8 cellular contexts compared by ENCODE assay signal in the genomic region with DNA sequence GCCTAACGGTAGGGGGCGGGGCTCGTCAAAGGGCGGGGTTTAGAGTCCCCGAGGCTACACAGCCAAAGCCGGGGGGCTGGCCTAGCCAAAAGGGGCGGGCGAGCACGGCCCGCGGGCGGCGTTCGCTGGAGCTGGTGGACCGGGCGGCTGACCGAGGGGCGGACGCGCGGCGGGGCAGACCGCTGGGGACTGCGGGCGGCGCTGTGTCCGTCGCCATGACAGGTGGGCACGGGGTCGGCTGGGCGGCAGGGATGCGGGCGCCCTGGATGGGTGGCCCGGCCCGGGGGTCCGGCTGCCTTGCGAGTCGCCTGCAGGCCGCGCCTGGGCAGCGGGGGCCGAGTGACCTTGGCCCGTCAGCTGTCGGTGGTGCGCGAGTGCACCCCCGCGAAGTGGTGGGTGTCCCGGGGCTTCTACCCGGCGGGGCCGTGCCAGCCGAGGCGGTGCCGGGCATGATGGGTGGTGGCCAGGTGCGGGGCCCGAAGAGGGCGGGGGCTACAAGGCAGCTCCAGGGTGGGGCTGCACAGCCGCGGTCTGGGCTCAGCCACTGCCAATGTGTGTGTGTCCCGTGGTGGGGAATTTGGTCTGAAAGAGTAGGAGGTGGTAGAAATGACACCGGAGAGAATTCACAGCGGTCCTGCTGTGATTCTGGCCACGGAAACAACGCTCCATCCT. TPM values are rescaled to one million over a fixed set of nuclear protein-coding genes. Genes with fewer than 3 reads are reported as not detected.
A peak's percentile ranks its signal among the peaks of the same experiment; 100 is the strongest.
DNase-seq lines count a peak whose midpoint lies in the region; ATAC-seq and TF ChIP-seq lines count a peak whose summit lies in the region.

A gene with protein sequence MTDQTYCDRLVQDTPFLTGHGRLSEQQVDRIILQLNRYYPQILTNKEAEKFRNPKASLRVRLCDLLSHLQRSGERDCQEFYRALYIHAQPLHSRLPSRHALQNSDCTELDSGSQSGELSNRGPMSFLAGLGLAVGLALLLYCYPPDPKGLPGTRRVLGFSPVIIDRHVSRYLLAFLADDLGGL (plus strand): TSS at position 87 of the 672 bp plus-strand sequence. CDS start 129 bp downstream, at position 216.

- H3K9me3 Mint-ChIP-seq in dendritic cell treated with granulocyte-macrophage colony-stimulating factor and Interleukin-4, amounts not matched to agents 40 ng/mL and 50 ng/mL, for 4 days = peaks cover 8% of the 10 kb centered on the region
- H3K9me3 Mint-ChIP-seq in stimulated activated memory B cell treated with anti-CD40 and anti-IgM and Interleukin-4, amounts not matched to agents 10 μg/mL and 1 μg/mL and 100 μg/mL, for 72 hours = peaks cover 4% of the 10 kb centered on the region

- H3K4me1 Mint-ChIP-seq in dendritic cell treated with granulocyte-macrophage colony-stimulating factor and Interleukin-4, amounts not matched to agents 40 ng/mL and 50 ng/mL, for 4 days (ENCODE audit: low read depth) = peaks cover 74% of the 10 kb centered on the region
- peaks cover 59% of the 10 kb centered on the region for H3K4me1 Mint-ChIP-seq in stimulated activated memory B cell treated with anti-CD40 and anti-IgM and Interleukin-4, amounts not matched to agents 10 μg/mL and 1 μg/mL and 100 μg/mL, for 72 hours

- H3K9ac ChIP-seq in BLaER1 treated with 17β-estradiol and CSF1 and Interleukin-3, amounts not matched to agents 10 nM and 100 nM = peak within 1 kb of the TSS; percentile 88 to 94 (median 91)

- TF ChIP-seq POLR2A in right lobe of liver (IDR thresholded peaks at IDR 0.05) = peak; percentile 99

- DNase-seq in T-helper 9 cell (peak; percentile 51), right lobe of liver (peak in 2 of 3 donors; percentile 73 to 75)

- H3K27ac Mint-ChIP-seq in dendritic cell treated with granulocyte-macrophage colony-stimulating factor and Interleukin-4, amounts not matched to agents 40 ng/mL and 50 ng/mL, for 4 days = peak within 1 kb of the TSS; percentile 91
- peak within 1 kb of the TSS; percentile 88 for H3K27ac Mint-ChIP-seq in stimulated activated memory B cell treated with anti-CD40 and anti-IgM and Interleukin-4, amounts not matched to agents 10 μg/mL and 1 μg/mL and 100 μg/mL, for 72 hours

- peak; percentile 44 for ATAC-seq in GM19351 (IDR thresholded peaks at IDR 0.05; ENCODE audit: unreplicated experiment)
- peak; percentile 21 for ATAC-seq in HG03469 (IDR thresholded peaks at IDR 0.05; ENCODE audit: unreplicated experiment)
- ATAC-seq in right lobe of liver = peak in 1 of 4 donors; percentile 3
- peak; percentile 44 for ATAC-seq in stimulated activated memory B cell treated with anti-CD40 and anti-IgM and Interleukin-4, amounts not matched to agents 10 μg/mL and 1 μg/mL and 100 μg/mL, for 72 hours
- ATAC-seq in GM21390 (IDR thresholded peaks at IDR 0.05; ENCODE audit: unreplicated experiment) = no peak

- peak within 1 kb of the TSS; percentile 95 to 100 (median 98) for H3K4me2 ChIP-seq in BLaER1 treated with 17β-estradiol and CSF1 and Interleukin-3, amounts not matched to agents 10 nM and 100 nM

- peak within 1 kb of the TSS; percentile 90 to 100 (median 98) for H3K4me3 ChIP-seq in BLaER1 treated with 17β-estradiol and CSF1 and Interleukin-3, amounts not matched to agents 10 nM and 100 nM
- peak within 1 kb of the TSS; percentile 98 to 100 (median 99) for H3K4me3 ChIP-seq in right lobe of liver

- peak within 1 kb of the TSS; percentile 85 for H3K4me3 Mint-ChIP-seq in dendritic cell treated with granulocyte-macrophage colony-stimulating factor and Interleukin-4, amounts not matched to agents 40 ng/mL and 50 ng/mL, for 4 days
- peak within 1 kb of the TSS; percentile 89 for H3K4me3 Mint-ChIP-seq in stimulated activated memory B cell treated with anti-CD40 and anti-IgM and Interleukin-4, amounts not matched to agents 10 μg/mL and 1 μg/mL and 100 μg/mL, for 72 hours

- H4K20me1 ChIP-seq in BLaER1 treated with 17β-estradiol and CSF1 and Interleukin-3, amounts not matched to agents 10 nM and 100 nM = peaks cover 10 to 44% (median 25%) of the 10 kb centered on the region in 11 experiments; a peak in 16 of 22 replicates

- no peaks in the 10 kb centered on the region for H3K27me3 ChIP-seq in BLaER1 treated with 17β-estradiol and CSF1 and Interleukin-3, amounts not matched to agents 10 nM and 100 nM
- no peaks in the 10 kb centered on the region for H3K27me3 ChIP-seq in right lobe of liver

- H3K4me1 ChIP-seq in BLaER1 treated with 17β-estradiol and CSF1 and Interleukin-3, amounts not matched to agents 10 nM and 100 nM = peaks cover 75 to 80% (median 78%) of the 10 kb centered on the region in 10 experiments
- peaks cover 0 to 9% (median 3%) of the 10 kb centered on the region in 4 donors for H3K4me1 ChIP-seq in right lobe of liver

- H3K36me3 Mint-ChIP-seq in dendritic cell treated with granulocyte-macrophage colony-stimulating factor and Interleukin-4, amounts not matched to agents 40 ng/mL and 50 ng/mL, for 4 days (ENCODE audit: low read depth) = peaks cover 2% of the 10 kb centered on the region
- H3K36me3 Mint-ChIP-seq in stimulated activated memory B cell treated with anti-CD40 and anti-IgM and Interleukin-4, amounts not matched to agents 10 μg/mL and 1 μg/mL and 100 μg/mL, for 72 hours = peaks cover 8% of the 10 kb centered on the region

- peaks cover 7 to 21% (median 17%) of the 10 kb centered on the region in 11 experiments; a peak in 20 of 22 replicates for H3K36me3 ChIP-seq in BLaER1 treated with 17β-estradiol and CSF1 and Interleukin-3, amounts not matched to agents 10 nM and 100 nM
- no peaks in the 10 kb centered on the region for H3K36me3 ChIP-seq in right lobe of liver

- H3K27ac ChIP-seq in BLaER1 treated with 17β-estradiol and CSF1 and Interleukin-3, amounts not matched to agents 10 nM and 100 nM = peak within 1 kb of the TSS; percentile 92 to 99 (median 97)
- peak within 1 kb of the TSS; percentile 80 to 98 (median 89) for H3K27ac ChIP-seq in right lobe of liver

- no peak for TF ChIP-seq CTCF in right lobe of liver (IDR thresholded peaks at IDR 0.05)

- no peaks in the 10 kb centered on the region for H3K27me3 Mint-ChIP-seq in dendritic cell treated with granulocyte-macrophage colony-stimulating factor and Interleukin-4, amounts not matched to agents 40 ng/mL and 50 ng/mL, for 4 days
- H3K27me3 Mint-ChIP-seq in stimulated activated memory B cell treated with anti-CD40 and anti-IgM and Interleukin-4, amounts not matched to agents 10 μg/mL and 1 μg/mL and 100 μg/mL, for 72 hours = no peaks in the 10 kb centered on the region

- intact Hi-C loops in dendritic cell treated with granulocyte-macrophage colony-stimulating factor and Interleukin-4, amounts not matched to agents 40 ng/mL and 50 ng/mL, for 4 days (cut with micrococcal nuclease) = loop anchor here (5.0 to 10.0 kb wide), 5 partner anchors 36 to 356 kb away; a partner anchor contains a TSS
- intact Hi-C loops in right lobe of liver (cut with DNase I) = loop anchor here in 1 of 2 donors (10.0 kb wide), 1 partner anchor 91 kb away; no protein-coding TSS in a partner anchor

- WGBS in right lobe of liver (ENCODE audit: insufficient coverage, low coverage, low lambda C conversion rate, missing lambda C conversion rate) = 2% methylated on average over 7 of the region's 65 CpGs

- H3K9me3 ChIP-seq in BLaER1 treated with 17β-estradiol and CSF1 and Interleukin-3, amounts not matched to agents 10 nM and 100 nM (replicated peaks in 1 of 11) = peaks cover 7 to 17% (median 9%) of the 10 kb centered on the region in 11 experiments; a peak in 21 of 22 replicates
- H3K9me3 ChIP-seq in right lobe of liver = no peaks in the 10 kb centered on the region

RNA-seq across cellular contexts. Expression of the gene that starts here (rescaled TPM):
- 10 to 100 TPM in 3 of 6 experiments, 1 to 10 TPM in 3; 6.3 to 31.7 (median 12.1) TPM for total RNA-seq in right lobe of liver
